19 cellular contexts compared by ENCODE assay signal in the genomic region with DNA sequence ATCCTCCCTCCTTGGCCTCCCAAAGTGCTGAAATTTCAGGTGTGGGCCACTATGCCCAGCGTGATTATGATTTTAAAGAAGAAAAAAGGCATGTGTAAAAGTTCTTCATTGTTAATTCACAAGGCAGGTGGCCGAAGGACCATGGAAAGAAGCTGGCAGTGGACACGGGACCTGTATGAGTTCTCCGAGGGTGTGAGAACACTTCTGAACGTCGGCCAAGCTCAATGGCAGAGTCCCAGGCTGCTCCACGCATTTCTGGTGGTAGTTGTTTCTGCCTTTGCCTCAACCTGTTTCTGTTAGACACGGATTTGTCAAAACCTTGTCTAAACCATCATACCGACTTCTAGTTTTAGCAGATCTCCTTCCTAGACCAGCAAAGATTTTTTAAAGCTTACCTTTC.
"Had no signal": no experiment of that assay in that cellular context is flagged by ENCODE, and none has a peak within 500 bp of the region (broad histone marks: within the 10 kb centered on the region; RNA-seq: fewer than 3 reads in every experiment).

No MANE protein-coding gene starts in this region.

- H3K4me3 ChIP-seq: SJCRH30 had no signal

- H3K9me3 ChIP-seq: SJCRH30 had no signal

- ATAC-seq: SK-N-SH treated with all-trans-retinoic acid at 6 μM for 48 hours had no signal

- H3K27me3 ChIP-seq: SJCRH30 had no signal

- H3K27ac ChIP-seq: SJCRH30 had no signal

- DNase-seq: KBM-7, MV-4-11, NCI-H1048, NCI-H1105, NCI-H1417, NCI-H1436 treated with DMSO at 0.1 percent for 48 hours, NCI-H1694, NCI-H187 treated with DMSO at 0.1 percent for 48 hours, NCI-H2081, NCI-H2171, NCI-H226, NCI-H510A, NCI-H524 treated with DMSO at 0.1 percent for 48 hours, NCI-H69, NCI-H774, RPMI8226, SHP77 treated with DMSO at 0.1 percent for 48 hours, SJCRH30 had no signal

- H3K36me3 ChIP-seq: SJCRH30 had no signal
